ENCODE assay signal across 9 cellular contexts in the genomic region with DNA sequence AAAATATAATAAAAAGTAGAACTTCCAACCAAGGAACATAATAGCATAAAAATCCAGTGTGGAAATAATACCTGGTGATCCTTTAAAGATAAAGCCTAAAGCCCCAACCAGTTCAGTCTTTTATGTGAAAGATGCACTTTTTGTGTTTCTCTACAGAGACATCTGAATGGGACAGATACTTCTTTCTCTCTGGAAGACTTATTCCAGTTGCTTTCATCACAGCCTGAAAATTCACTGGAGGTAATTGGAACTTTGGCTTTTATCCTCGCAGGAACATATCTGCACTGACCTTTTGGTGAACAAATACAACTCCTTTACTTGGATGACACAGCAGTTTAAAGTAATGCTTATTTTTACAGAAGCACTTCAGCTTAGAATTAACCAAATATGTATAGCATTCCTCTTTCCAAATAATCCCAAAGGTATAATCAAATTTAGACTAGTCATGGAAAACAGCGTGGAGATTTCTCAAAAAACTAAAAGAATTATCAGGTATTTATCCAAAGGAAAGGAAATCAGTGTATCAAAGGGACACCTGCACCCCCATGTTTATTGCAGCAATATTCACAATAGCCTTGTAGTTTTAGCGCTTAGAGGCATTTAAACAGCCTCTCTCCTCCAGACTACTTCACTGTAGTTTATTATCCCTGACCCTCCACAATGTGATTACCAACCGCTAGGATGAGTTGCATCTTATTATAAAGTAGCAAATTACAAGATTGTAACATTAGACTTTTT. TPM values are rescaled to one million over a fixed set of nuclear protein-coding genes. Genes with fewer than 3 reads are reported as not detected.
DNase-seq lines count a peak whose midpoint lies in the region; ATAC-seq and TF ChIP-seq lines count a peak whose summit lies in the region.
"Had no signal": no experiment of that assay in that cellular context is flagged by ENCODE, and none has a peak within 500 bp of the region (broad histone marks: within the 10 kb centered on the region; RNA-seq: fewer than 3 reads in every experiment).

No MANE protein-coding gene starts in this region.

- CTCF ChIA-PET in WTC11 (lab: Charles Lee): interaction anchor here (1.7 to 2.1 kb wide), 4 partner anchors 93 to 291 kb away, joined by 5 to 14 read pairs (median 8); no protein-coding TSS in a partner anchor

- H3K4me1 Mint-ChIP-seq in CD4-positive, CD25-positive, alpha-beta regulatory T cell: peaks cover 31 to 85% (median 61%) of the 10 kb centered on the region in 4 donors
- peaks cover 52% of the 10 kb centered on the region for H3K4me1 Mint-ChIP-seq in GM23338
- peaks cover 42% of the 10 kb centered on the region for H3K4me1 Mint-ChIP-seq in WTC11
- peaks cover 40% of the 10 kb centered on the region for H3K4me1 Mint-ChIP-seq in memory B cell

- peaks cover 18% of the 10 kb centered on the region for H3K36me3 ChIP-seq in CD4-positive, CD25-positive, alpha-beta regulatory T cell (ENCODE audit: control insufficient read depth, insufficient read depth, low read length)
- H3K36me3 ChIP-seq in GM23338 (ENCODE audit: insufficient read depth) (0 out of 2 replicates have a peak, but pooled peaks cover under 1% of the 10 kb centered on the region), Peyer's patch (peaks cover 0 to 10% (median 0%) of the 10 kb centered on the region in 3 donors)

- no peaks in the 10 kb centered on the region for H3K27me3 Mint-ChIP-seq in CD4-positive, CD25-positive, alpha-beta regulatory T cell
- H3K27me3 Mint-ChIP-seq in GM23338 (ENCODE audit: insufficient read depth, low read depth, poor library complexity): peaks cover 58% of the 10 kb centered on the region
- no peaks in the 10 kb centered on the region for H3K27me3 Mint-ChIP-seq in WTC11 (ENCODE audit: low read depth)
- no peaks in the 10 kb centered on the region for H3K27me3 Mint-ChIP-seq in memory B cell

- peaks cover 51% of the 10 kb centered on the region for H3F3A ChIP-seq in GM23338 (replicated peaks; ENCODE audit: low read depth)

- H3K9me3 ChIP-seq in CD4-positive, CD25-positive, alpha-beta regulatory T cell (ENCODE audit: control insufficient read depth in 2 of 2, low read length in 2 of 2): no peaks in the 10 kb centered on the region
- H3K9me3 ChIP-seq in Peyer's patch: no peaks in the 10 kb centered on the region

- no peaks in the 10 kb centered on the region for H3K9me2 ChIP-seq in GM23338 (ENCODE audit: insufficient read depth)

- no peak overlapping the region for H3K4me3 ChIP-seq in CD4-positive, CD25-positive, alpha-beta regulatory T cell (ENCODE audit: low read depth, low read length)
- H3K4me3 ChIP-seq in GM23338 (no peak overlapping the region), Peyer's patch (no peak overlapping the region)

- H3K79me2 ChIP-seq in GM23338 (replicated peaks; ENCODE audit: insufficient read depth): peaks cover 5% of the 10 kb centered on the region; the same call in 1 of the 2 replicates

- POLR2A ChIA-PET in WTC11 (lab: Charles Lee): interaction anchor here (1.1 to 1.6 kb wide), 2 partner anchors 8 to 32 kb away, joined by 4 to 5 read pairs; a partner anchor contains a TSS

- no peak overlapping the region for H3K27ac ChIP-seq in CD4-positive, CD25-positive, alpha-beta regulatory T cell (ENCODE audit: insufficient read depth, low read length, poor library complexity, severe bottlenecking)
- peak overlapping the region; percentile 68 for H3K27ac ChIP-seq in GM23338 (ENCODE audit: low read depth)
- H3K27ac ChIP-seq in Peyer's patch: no peak overlapping the region
- H3K27ac ChIP-seq: RWPE1 had no signal

- H3K27ac Mint-ChIP-seq in CD4-positive, CD25-positive, alpha-beta regulatory T cell: peak overlapping the region in 2 of 3 donors; percentile 54 to 55
- H3K27ac Mint-ChIP-seq in GM23338 (peak overlapping the region; percentile 92), WTC11 (peak overlapping the region; percentile 92), memory B cell (peak overlapping the region; percentile 85)

- DNase-seq in CD4-positive, CD25-positive, alpha-beta regulatory T cell: no peak
- DNase-seq in GM23338 (ENCODE audit: low spot score): no peak
- no peak for DNase-seq in WTC11 (ENCODE audit: low spot score)
- no peak for DNase-seq in memory B cell (ENCODE audit: low spot score in 2 of 2)
- no peak for DNase-seq in cerebellar nuclear complex (lab: John Stamatoyannopoulos, UW)
- DNase-seq in dedifferentiated amniotic fluid mesenchymal stem cell (ENCODE audit: extremely low spot score): no peak
- no peak for DNase-seq in Peyer's patch

- no peaks in the 10 kb centered on the region for H3K27me3 ChIP-seq in CD4-positive, CD25-positive, alpha-beta regulatory T cell (ENCODE audit: control insufficient read depth, insufficient read depth, low read length)
- H3K27me3 ChIP-seq in GM23338 (ENCODE audit: insufficient read depth) (no peaks in the 10 kb centered on the region), Peyer's patch (no peaks in the 10 kb centered on the region)

- no peak overlapping the region for H3K4me2 ChIP-seq in GM23338

- H3K4me3 Mint-ChIP-seq in CD4-positive, CD25-positive, alpha-beta regulatory T cell: peak overlapping the region in 1 of 4 donors; percentile 30
- H3K4me3 Mint-ChIP-seq in GM23338 (no peak overlapping the region), WTC11 (no peak overlapping the region), memory B cell (no peak overlapping the region)

- peaks cover 0 to 1% (median 0%) of the 10 kb centered on the region in 7 donors for H3K9me3 Mint-ChIP-seq in CD4-positive, CD25-positive, alpha-beta regulatory T cell
- H3K9me3 Mint-ChIP-seq in GM23338 (peaks cover 3% of the 10 kb centered on the region; the same call in 2 of the 3 replicates), WTC11 (no peaks in the 10 kb centered on the region), memory B cell (no peaks in the 10 kb centered on the region)

- no peak for TF ChIP-seq POLR2A in Peyer's patch (IDR thresholded peaks at IDR 0.05)

- TF ChIP-seq CTCF in GM23338 (conservative IDR thresholded peaks at IDR 0.05; ENCODE audit: low read depth in 2 of 2) (no peak), WTC11 (IDR thresholded peaks at IDR 0.05) (no peak), Peyer's patch (IDR thresholded peaks at IDR 0.05) (no peak)

- no peak overlapping the region for H2AFZ ChIP-seq in GM23338

- ATAC-seq in CD4-positive, CD25-positive, alpha-beta regulatory T cell (ENCODE audit: low read depth in 2 of 2): no peak
- ATAC-seq in GM23338 (no peak), WTC11 (no peak), memory B cell (ENCODE audit: low read depth) (no peak), GM18498 (IDR thresholded peaks at IDR 0.05; ENCODE audit: unreplicated experiment) (no peak)

- no peaks in the 10 kb centered on the region; the same call in 1 of the 2 replicates for H4K20me1 ChIP-seq in GM23338 (replicated peaks; ENCODE audit: insufficient read depth)

- H3K4me1 ChIP-seq in CD4-positive, CD25-positive, alpha-beta regulatory T cell (ENCODE audit: control insufficient read depth, insufficient read depth, low read length, poor library complexity, severe bottlenecking): peaks cover 19% of the 10 kb centered on the region
- peaks cover 4% of the 10 kb centered on the region; the same call in 1 of the 2 replicates for H3K4me1 ChIP-seq in GM23338 (ENCODE audit: insufficient read depth)
- H3K4me1 ChIP-seq in Peyer's patch: no peaks in the 10 kb centered on the region

- H3K36me3 Mint-ChIP-seq in CD4-positive, CD25-positive, alpha-beta regulatory T cell: peaks cover 30% of the 10 kb centered on the region
- H3K36me3 Mint-ChIP-seq in GM23338 (ENCODE audit: low read depth): peaks cover 80% of the 10 kb centered on the region
- peaks cover 49% of the 10 kb centered on the region for H3K36me3 Mint-ChIP-seq in WTC11
- H3K36me3 Mint-ChIP-seq in memory B cell: peaks cover 3% of the 10 kb centered on the region

TF ChIP-seq in GM23338, 12 proteins besides CTCF, POLR2A, EP300 and RAD21:
- TF ChIP-seq NANOG (IDR thresholded peaks at IDR 0.05; ENCODE audit: borderline replicate concordance): no peak
- peak; percentile 10; the same call in 1 of the 2 replicates for TF ChIP-seq POLR2AphosphoS5 (IDR thresholded peaks at IDR 0.05; ENCODE audit: low read depth)

TF ChIP-seq in WTC11, 78 proteins besides CTCF, POLR2A, EP300 and RAD21 (continues in another document):
- no peak for TF ChIP-seq ZNF423 (CRISPR knock-in tag; IDR thresholded peaks at IDR 0.05)
- TF ChIP-seq, protein P1, sequence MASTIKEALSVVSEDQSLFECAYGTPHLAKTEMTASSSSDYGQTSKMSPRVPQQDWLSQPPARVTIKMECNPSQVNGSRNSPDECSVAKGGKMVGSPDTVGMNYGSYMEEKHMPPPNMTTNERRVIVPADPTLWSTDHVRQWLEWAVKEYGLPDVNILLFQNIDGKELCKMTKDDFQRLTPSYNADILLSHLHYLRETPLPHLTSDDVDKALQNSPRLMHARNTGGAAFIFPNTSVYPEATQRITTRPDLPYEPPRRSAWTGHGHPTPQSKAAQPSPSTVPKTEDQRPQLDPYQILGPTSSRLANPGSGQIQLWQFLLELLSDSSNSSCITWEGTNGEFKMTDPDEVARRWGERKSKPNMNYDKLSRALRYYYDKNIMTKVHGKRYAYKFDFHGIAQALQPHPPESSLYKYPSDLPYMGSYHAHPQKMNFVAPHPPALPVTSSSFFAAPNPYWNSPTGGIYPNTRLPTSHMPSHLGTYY (CRISPR knock-in tag; IDR thresholded peaks at IDR 0.05): 0 out of 2 replicates have a peak, but pooled peaks have one; percentile 55

RNA-seq across cellular contexts. Expression of a gene that starts 16.8 kb away (rescaled TPM):
- 465 TPM for total RNA-seq in CD4-positive, CD25-positive, alpha-beta regulatory T cell
- polyA plus RNA-seq in CD4-positive, CD25-positive, alpha-beta regulatory T cell: 100 to 1,000 TPM; 506 to 541 (median 520) TPM
- 598 and 602 TPM in 2 replicates for total RNA-seq in GM23338 (2014; rRNA removed; shearing (Covaris generic))
- polyA plus RNA-seq in GM23338 (2016; fragmentation: Nextera tagmentation; extraction: Ambion mirVana): 1,534 and 1,577 TPM in 2 replicates
- 1,081 to 1,101 TPM (median 1,097 TPM) in 3 replicates for total RNA-seq in WTC11 (2021)
- total RNA-seq in Peyer's patch: 100 to 1,000 TPM; 184 to 526 (median 228) TPM

RNA-seq across cellular contexts. Expression of a gene that starts 17.8 kb away (rescaled TPM):
- total RNA-seq in CD4-positive, CD25-positive, alpha-beta regulatory T cell: 115 TPM
- polyA plus RNA-seq in CD4-positive, CD25-positive, alpha-beta regulatory T cell: 100 to 1,000 TPM in 3 of 4 donors, 10 to 100 TPM in 1; 89.1 to 135 (median 125) TPM
- total RNA-seq in GM23338 (2014; rRNA removed; shearing (Covaris generic)): 249 and 272 TPM in 2 replicates
- 226 and 236 TPM in 2 replicates for polyA plus RNA-seq in GM23338 (2016; fragmentation: Nextera tagmentation; extraction: Ambion mirVana)
- total RNA-seq in WTC11 (2021): 204 to 232 TPM (median 213 TPM) in 3 replicates
- total RNA-seq in Peyer's patch: 100 to 1,000 TPM in 1 of 4 donors, 10 to 100 TPM in 3; 53.9 to 112 (median 68.6) TPM

RNA-seq across cellular contexts. Expression of a gene that starts 31.7 kb away (rescaled TPM):
- total RNA-seq in CD4-positive, CD25-positive, alpha-beta regulatory T cell: 10.9 TPM
- polyA plus RNA-seq in CD4-positive, CD25-positive, alpha-beta regulatory T cell: 10 to 100 TPM in 3 of 4 donors, 1 to 10 TPM in 1; 8.8 to 13.9 (median 13.2) TPM
- total RNA-seq in GM23338 (2014; rRNA removed; shearing (Covaris generic)): 129 and 142 TPM in 2 replicates
- polyA plus RNA-seq in GM23338 (2016; fragmentation: Nextera tagmentation; extraction: Ambion mirVana): 62.0 and 66.4 TPM in 2 replicates
- total RNA-seq in WTC11 (2021) (66.8 to 68.6 TPM (median 68.5 TPM) in 3 replicates), Peyer's patch (10 to 100 TPM in 1 of 4 donors, 1 to 10 TPM in 3; 5.3 to 10.5 (median 6.6) TPM)
